11 cellular contexts compared by ENCODE assay signal in genomic region chr1:234924450-234925355, GRCh38.
A peak's percentile ranks its signal among the peaks of the same experiment; 100 is the strongest.
DNase-seq lines count a peak whose midpoint lies in the region; ATAC-seq lines count a peak whose summit lies in the region.
"Had no signal": no experiment of that assay in that cellular context is flagged by ENCODE, and none has a peak within 500 bp of the region (broad histone marks: within the 10 kb centered on the region; RNA-seq: fewer than 3 reads in every experiment).

No MANE protein-coding gene starts in this region.

- H3K9ac ChIP-seq in skeletal muscle satellite cell (ENCODE audit: low read depth, low read length), result peak overlapping the region; percentile 59

- H3K27me3 Mint-ChIP-seq in activated CD8-positive, alpha-beta memory T cell treated with anti-CD3 and anti-CD28 coated beads, Interleukin-2, amount 10 ng/mL, durations not matched to agents 7 days and 5 days, result no peaks in the 10 kb centered on the region
- H3K27me3 Mint-ChIP-seq in immature natural killer cell (ENCODE audit: low read depth in 3 of 3), result peaks cover 11 to 21% (median 13%) of the 10 kb centered on the region in 3 donors
- no peaks in the 10 kb centered on the region for H3K27me3 Mint-ChIP-seq in stimulated activated naive B cell treated with anti-CD40 and anti-IgM and Interleukin-4, amounts not matched to agents 10 μg/mL and 1 μg/mL and 100 μg/mL, for 72 hours

- peak overlapping the region; percentile 0 for H3K27ac Mint-ChIP-seq in activated CD8-positive, alpha-beta memory T cell treated with anti-CD3 and anti-CD28 coated beads, Interleukin-2, amount 10 ng/mL, durations not matched to agents 7 days and 5 days
- peak overlapping the region; percentile 88 to 97 (median 94) for H3K27ac Mint-ChIP-seq in immature natural killer cell
- no peak overlapping the region for H3K27ac Mint-ChIP-seq in stimulated activated naive B cell treated with anti-CD40 and anti-IgM and Interleukin-4, amounts not matched to agents 10 μg/mL and 1 μg/mL and 100 μg/mL, for 72 hours

- peaks cover 3% of the 10 kb centered on the region for H3K9me3 Mint-ChIP-seq in activated CD8-positive, alpha-beta memory T cell treated with anti-CD3 and anti-CD28 coated beads, Interleukin-2, amount 10 ng/mL, durations not matched to agents 7 days and 5 days (ENCODE audit: low read depth)
- H3K9me3 Mint-ChIP-seq in immature natural killer cell, result no peaks in the 10 kb centered on the region
- H3K9me3 Mint-ChIP-seq in stimulated activated naive B cell treated with anti-CD40 and anti-IgM and Interleukin-4, amounts not matched to agents 10 μg/mL and 1 μg/mL and 100 μg/mL, for 72 hours, result peaks cover 3 to 4% of the 10 kb centered on the region in 2 donors

- H3K4me3 Mint-ChIP-seq in activated CD8-positive, alpha-beta memory T cell treated with anti-CD3 and anti-CD28 coated beads, Interleukin-2, amount 10 ng/mL, durations not matched to agents 7 days and 5 days, result no peak overlapping the region
- H3K4me3 Mint-ChIP-seq in immature natural killer cell, result peak overlapping the region; percentile 62 to 84 (median 72)
- H3K4me3 Mint-ChIP-seq in stimulated activated naive B cell treated with anti-CD40 and anti-IgM and Interleukin-4, amounts not matched to agents 10 μg/mL and 1 μg/mL and 100 μg/mL, for 72 hours, result no peak overlapping the region

- H3K4me1 ChIP-seq in skeletal muscle satellite cell (ENCODE audit: control insufficient read depth, insufficient read depth, low read length), result peaks cover 38% of the 10 kb centered on the region

- H3K9me3 ChIP-seq in skeletal muscle satellite cell (replicated peaks; ENCODE audit: low read length), result no peaks in the 10 kb centered on the region

- no peak overlapping the region for H3K4me2 ChIP-seq in skeletal muscle satellite cell (ENCODE audit: low read length)

- no peaks in the 10 kb centered on the region for H3K36me3 ChIP-seq in skeletal muscle satellite cell (ENCODE audit: insufficient read depth, low read length)

- DNase-seq in ELR (ENCODE audit: low read depth) (peak; percentile 14), immature natural killer cell (peak; percentile 60 to 63 (median 61)), retina (no peak), NCI-H2081 treated with DMSO at 0.1 percent for 48 hours (lab: John Stamatoyannopoulos, UW) (no peak)
- no peak for DNase-seq in activated CD8-positive, alpha-beta memory T cell treated with anti-CD3 and anti-CD28 coated beads, Interleukin-2, amount 10 ng/mL, durations not matched to agents 7 days and 5 days
- no peak for DNase-seq in stimulated activated naive B cell treated with anti-CD40 and anti-IgM and Interleukin-4, amounts not matched to agents 10 μg/mL and 1 μg/mL and 100 μg/mL, for 72 hours
- DNase-seq: DMS79, NCI-H526 treated with DMSO at 0.1 percent for 48 hours, posterior cingulate gyrus had no signal

- no peak overlapping the region for H3K4me3 ChIP-seq in skeletal muscle satellite cell (ENCODE audit: low read length)

- no peaks in the 10 kb centered on the region for H3K27me3 ChIP-seq in skeletal muscle satellite cell (ENCODE audit: control insufficient read depth, insufficient read depth, low read length)

- H3K4me1 Mint-ChIP-seq in activated CD8-positive, alpha-beta memory T cell treated with anti-CD3 and anti-CD28 coated beads, Interleukin-2, amount 10 ng/mL, durations not matched to agents 7 days and 5 days, result peaks cover 49% of the 10 kb centered on the region
- H3K4me1 Mint-ChIP-seq in immature natural killer cell, result peaks cover 46 to 47% of the 10 kb centered on the region in 2 donors
- H3K4me1 Mint-ChIP-seq in stimulated activated naive B cell treated with anti-CD40 and anti-IgM and Interleukin-4, amounts not matched to agents 10 μg/mL and 1 μg/mL and 100 μg/mL, for 72 hours, result peaks cover 30 to 45% of the 10 kb centered on the region in 2 donors

- CTCF ChIA-PET in activated CD8-positive, alpha-beta memory T cell treated with anti-CD3 and anti-CD28 coated beads, Interleukin-2, amount 10 ng/mL, durations not matched to agents 7 days and 5 days (lab: Charles Lee), result interaction anchor here (2.7 kb wide), 1 partner anchor 159 kb away, joined by 13 read pairs; no protein-coding TSS in a partner anchor

- peaks cover 14% of the 10 kb centered on the region for H3K36me3 Mint-ChIP-seq in activated CD8-positive, alpha-beta memory T cell treated with anti-CD3 and anti-CD28 coated beads, Interleukin-2, amount 10 ng/mL, durations not matched to agents 7 days and 5 days
- H3K36me3 Mint-ChIP-seq in immature natural killer cell, result no peaks in the 10 kb centered on the region
- H3K36me3 Mint-ChIP-seq in stimulated activated naive B cell treated with anti-CD40 and anti-IgM and Interleukin-4, amounts not matched to agents 10 μg/mL and 1 μg/mL and 100 μg/mL, for 72 hours, result peaks cover 2 to 3% of the 10 kb centered on the region in 2 donors

- no peak for ATAC-seq in activated CD8-positive, alpha-beta memory T cell treated with anti-CD3 and anti-CD28 coated beads, Interleukin-2, amount 10 ng/mL, durations not matched to agents 7 days and 5 days
- ATAC-seq in HG03378 (IDR thresholded peaks at IDR 0.05; ENCODE audit: unreplicated experiment), result no peak
- no peak for ATAC-seq in stimulated activated naive B cell treated with anti-CD40 and anti-IgM and Interleukin-4, amounts not matched to agents 10 μg/mL and 1 μg/mL and 100 μg/mL, for 72 hours (replicated peaks)

Comparison
In these comparisons a context has a peak if more than half of its experiments do, and no peak if none do; other contexts are left out.
1. DNase-seq: peak in ELR (single experiment) and immature natural killer cell (3 of 3); none in activated CD8-positive, alpha-beta memory T cell treated with anti-CD3 and anti-CD28 coated beads, Interleukin-2, amount 10 ng/mL, durations not matched to agents 7 days and 5 days (single experiment), retina (single experiment), NCI-H2081 treated with DMSO at 0.1 percent for 48 hours (single experiment) and stimulated activated naive B cell treated with anti-CD40 and anti-IgM and Interleukin-4, amounts not matched to agents 10 μg/mL and 1 μg/mL and 100 μg/mL, for 72 hours (single experiment).
2. H3K4me3 Mint-ChIP-seq: peak in immature natural killer cell (5 of 5); none in activated CD8-positive, alpha-beta memory T cell treated with anti-CD3 and anti-CD28 coated beads, Interleukin-2, amount 10 ng/mL, durations not matched to agents 7 days and 5 days (single experiment) and stimulated activated naive B cell treated with anti-CD40 and anti-IgM and Interleukin-4, amounts not matched to agents 10 μg/mL and 1 μg/mL and 100 μg/mL, for 72 hours (0 of 2).